8 cellular contexts compared by ENCODE assay signal in the genomic region with DNA sequence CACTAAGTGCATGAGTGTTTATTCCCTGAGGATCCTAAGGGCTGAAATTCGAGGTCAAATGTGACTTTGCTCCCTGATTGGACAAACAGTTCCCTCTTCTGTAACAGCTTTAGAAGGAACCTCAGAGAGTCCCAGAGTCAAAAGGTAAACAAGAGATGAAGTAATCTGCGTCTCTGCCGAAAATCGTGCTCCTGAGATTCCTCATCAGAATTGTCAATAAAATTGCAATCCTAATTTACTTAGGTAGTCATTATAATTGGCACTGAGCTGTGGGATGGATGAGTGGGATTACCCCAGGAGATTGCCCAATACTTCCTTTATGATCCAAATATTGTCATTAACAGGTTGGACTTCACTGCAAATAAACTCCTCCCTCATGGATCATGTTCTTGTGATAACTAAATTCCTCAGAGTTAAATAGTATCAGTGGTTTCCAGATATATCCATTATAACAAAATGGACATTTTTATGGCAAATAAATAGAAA. TPM values are rescaled to one million over a fixed set of nuclear protein-coding genes. Genes with fewer than 3 reads are reported as not detected.
DNase-seq lines count a peak whose midpoint lies in the region; ATAC-seq, FAIRE-seq and TF ChIP-seq lines count a peak whose summit lies in the region.

No MANE protein-coding gene starts in this region.

- TF ChIP-seq CTCF in AG09309 (IDR thresholded peaks at IDR 0.05; ENCODE audit: control insufficient read depth, insufficient read depth, low read depth, low read length, missing control alignments) (no peak), HFF-Myc (IDR thresholded peaks at IDR 0.05; ENCODE audit: low read depth, low read length, missing control alignments) (no peak), K562 (IDR thresholded peaks at IDR 0.05 in 2 of 3, conservative IDR thresholded peaks at IDR 0.05 in 1 of 3; ENCODE audit: insufficient read depth in 2 of 3, low read depth in 1 of 3, low read length in 3 of 3) (no peak), GM10266 (IDR thresholded peaks at IDR 0.05; ENCODE audit: control insufficient read depth, insufficient read depth, low read depth, missing control alignments) (no peak), GM10248 (IDR thresholded peaks at IDR 0.05; ENCODE audit: control extremely low read depth, extremely low read depth, low read depth, missing control alignments) (no peak)

- DNase-seq in AG09309 (ENCODE audit: low read depth) (no peak), HFF-Myc (ENCODE audit: extremely low read depth, low read depth) (no peak), K562 (ENCODE audit: extremely low read depth in 1 of 4, low spot score in 3 of 4) (peak in 2 of 4 experiments; percentile 20 to 31), GM10266 (ENCODE audit: extremely low spot score) (no peak), HuH-7.5 (ENCODE audit: low spot score) (no peak), GM10248 (ENCODE audit: extremely low spot score) (no peak), NCI-H1092 (lab: John Stamatoyannopoulos, UW) (no peak)

- H3K27me3 ChIP-seq in K562 (ENCODE audit: control insufficient read depth in 2 of 2, insufficient read depth in 2 of 2, low read length in 2 of 2): no peaks in the 10 kb centered on the region

- no peak for TF ChIP-seq RAD21 in K562 (CRISPR knock-in tag; conservative IDR thresholded peaks at IDR 0.05 in 1 of 2, IDR thresholded peaks at IDR 0.05 in 1 of 2)

- in situ Hi-C loops in K562 (cut with MboI): no loop called here

- 0% methylated on average over 4 of the region's 4 CpGs for WGBS in K562 (ENCODE audit: insufficient coverage, low coverage, missing lambda C conversion rate)
- WGBS in mesodermal cell (ENCODE audit: insufficient coverage in 2 of 2), 2 experiments: 14 to 34% methylated on average over 1 to 3 of the region's 4 CpGs

- POLR2A ChIA-PET in K562 (lab: Yijun Ruan, JAX) (interaction anchor here (1.0 to 1.3 kb wide), 3 partner anchors 8 to 20 kb away, joined by 3 to 6 read pairs (median 3); no protein-coding TSS in a partner anchor), GM10248 (lab: Yijun Ruan, JAX) (interaction anchor here (0.5 kb wide), 1 partner anchor 900 kb away, joined by 5 read pairs; no protein-coding TSS in a partner anchor)

- intact Hi-C loops in K562 (cut with micrococcal nuclease): no loop called here

- H3K4me1 ChIP-seq in K562 (replicated peaks in 1 of 2; ENCODE audit: control insufficient read depth in 2 of 2, insufficient read depth in 2 of 2, low read length in 2 of 2) (peaks cover 0 to 11% of the 10 kb centered on the region in 2 experiments; a peak in 2 of 5 replicates), mesodermal cell (ENCODE audit: control insufficient read depth, insufficient read depth, low read length, poor library complexity, severe bottlenecking) (peaks cover 7% of the 10 kb centered on the region)

- ATAC-seq in K562: peak; percentile 3; the same call in 2 of the 3 replicates

- TF ChIP-seq POLR2A in K562 (conservative IDR thresholded peaks at IDR 0.05): no peak

- peak overlapping the region; percentile 87 for H3K27ac ChIP-seq in K562 (ENCODE audit: extremely low read depth, low read depth, low read length)
- H3K27ac ChIP-seq in mesodermal cell (ENCODE audit: low read depth, low read length, severe bottlenecking): no peak overlapping the region

- H3K9me3 ChIP-seq in K562 (replicated peaks; ENCODE audit: control insufficient read depth, insufficient read depth, low read depth, low read length) (no peaks in the 10 kb centered on the region), mesodermal cell (ENCODE audit: control insufficient read depth, low read length) (peaks cover 6% of the 10 kb centered on the region)

- CTCF ChIA-PET in K562 (lab: Yijun Ruan, JAX; ENCODE audit: low intra/inter-chr PET ratio) (no interaction called here), GM10248 (lab: Yijun Ruan, JAX) (interaction anchor here (3.4 kb wide), 1 partner anchor 466 kb away, joined by 12 read pairs; no protein-coding TSS in a partner anchor)

- TF ChIP-seq EP300 in K562 (IDR thresholded peaks at IDR 0.05; ENCODE audit: low read length): no peak

- peak overlapping the region; percentile 98 for H2AFZ ChIP-seq in K562 (ENCODE audit: low read depth, low read length)

- peak overlapping the region; percentile 92 for H3K4me2 ChIP-seq in K562 (ENCODE audit: insufficient read depth, low read length)

- H3K36me3 ChIP-seq in K562 (ENCODE audit: control insufficient read depth, insufficient read depth, low read length) (peaks cover 9% of the 10 kb centered on the region; the same call in 2 of the 3 replicates), mesodermal cell (ENCODE audit: control insufficient read depth, insufficient read depth, low read length) (no peaks in the 10 kb centered on the region)

- 0 out of 2 replicates have a peak, but pooled peaks cover 6% of the 10 kb centered on the region for H4K20me1 ChIP-seq in K562 (replicated peaks; ENCODE audit: control insufficient read depth, insufficient read depth, low read length)

- no TSS peak for BruUV-seq in K562 (replicated peaks; lab: Mats Ljungman, UMichigan)

- H3K4me3 ChIP-seq in AG09309 (ENCODE audit: control insufficient read depth, low read depth, low read length) (peak overlapping the region; percentile 95), HFF-Myc (replicated peaks; ENCODE audit: low read depth, low read length) (peak overlapping the region; percentile 94), K562 (peak overlapping the region; percentile 91), mesodermal cell (ENCODE audit: extremely low read depth, insufficient read depth, low read length, poor library complexity, severe bottlenecking) (peak overlapping the region; percentile 99)

- peak overlapping the region in 1 of 2 experiments; percentile 86; a peak in 2 of 4 replicates for H3K9ac ChIP-seq in K562 (ENCODE audit: insufficient read depth in 1 of 2, low read depth in 2 of 2, low read length in 2 of 2)

- H3K79me2 ChIP-seq in K562 (ENCODE audit: control insufficient read depth, insufficient read depth, low read length): peaks cover 41% of the 10 kb centered on the region

- no peaks in the 10 kb centered on the region for H3K9me1 ChIP-seq in K562 (ENCODE audit: control insufficient read depth, insufficient read depth, low read length)

- peak; percentile 78 for FAIRE-seq in K562 (lab: Jason Lieb, UNC)

TF ChIP-seq in K562, 482 proteins besides CTCF, POLR2A, EP300 and RAD21 (continues in another document):
- TF ChIP-seq ADNP (tag; IDR thresholded peaks at IDR 0.05): no peak
- TF ChIP-seq NBN (IDR thresholded peaks at IDR 0.05; ENCODE audit: low read depth): no peak
- TF ChIP-seq ZNF695 (CRISPR knock-in tag; IDR thresholded peaks at IDR 0.05): no peak
- TF ChIP-seq CEBPG (CRISPR knock-in tag; IDR thresholded peaks at IDR 0.05): no peak
- peak; percentile 76 to 85 for TF ChIP-seq CEBPG (tag; conservative IDR thresholded peaks at IDR 0.05 in 1 of 2, IDR thresholded peaks at IDR 0.05 in 1 of 2)
- TF ChIP-seq ZNF584 (CRISPR knock-in tag; IDR thresholded peaks at IDR 0.05; ENCODE audit: low read depth): no peak
- peak; percentile 68 to 84 for TF ChIP-seq FOXK2 (conservative IDR thresholded peaks at IDR 0.05 in 1 of 2, IDR thresholded peaks at IDR 0.05 in 1 of 2; ENCODE audit: low read depth in 2 of 2)
- peak in 1 of 2 experiments; percentile 56; a peak in 1 of 4 replicates for TF ChIP-seq FOXA3 (CRISPR knock-in tag; conservative IDR thresholded peaks at IDR 0.05 in 1 of 2, IDR thresholded peaks at IDR 0.05 in 1 of 2)

RNA-seq across cellular contexts. Expression of gene SUCLG1, which starts 0.9 kb away (rescaled TPM):
- total RNA-seq in K562 (2011; cell fraction: chromatin; rRNA removed; ENCODE audit: low replicate concordance): 25.2 and 55.9 TPM in 2 replicates
- total RNA-seq in K562 (2011; cell fraction: nucleolus; rRNA removed): 17.0 and 31.5 TPM in 2 replicates
- 32.8 and 48.8 TPM in 2 replicates for total RNA-seq in K562 (2011; cell fraction: nucleoplasm; rRNA removed)
- 81.1 and 90.5 TPM in 2 replicates for total RNA-seq in K562 (2014; rRNA removed)
- 122 and 136 TPM in 2 replicates for total RNA-seq in K562 (2014; rRNA removed; fragmentation: Illumina TruSeq; extraction: Trizol)
- total RNA-seq in K562 (2015; rRNA removed; fragmentation: Illumina TruSeq; extraction: Trizol): 113 and 123 TPM in 2 replicates
- total RNA-seq in K562 (2021): 108 and 122 TPM in 2 replicates
- polyA plus RNA-seq in K562 (2011; rRNA removed): 64.2 and 112 TPM in 2 replicates
- polyA plus RNA-seq in K562 (2011; cell fraction: cytosol; rRNA removed): 36.6 and 56.1 TPM in 2 replicates
- 34.7 and 35.0 TPM in 2 replicates for polyA plus RNA-seq in K562 (2011; cell fraction: nucleus; rRNA removed)
- polyA plus RNA-seq in K562 (2012): 97.4 and 110 TPM in 2 replicates
- polyA plus RNA-seq in K562 (2014; fragmentation: Illumina TruSeq; extraction: Trizol): 108 and 114 TPM in 2 replicates
- 100 to 1,000 TPM; 261 to 325 TPM for polyA plus RNA-seq in K562 (2014; fragmentation: Nextera tagmentation; extraction: Ambion mirVana)
- polyA plus RNA-seq in K562 (2014; rRNA removed): 115 and 127 TPM in 2 replicates
- 34.6 and 43.1 TPM in 2 replicates for polyA minus RNA-seq in K562 (2011; rRNA and poly(A)+ RNA removed)
- 27.5 and 29.7 TPM in 2 replicates for polyA minus RNA-seq in K562 (2011; cell fraction: cytosol; rRNA and poly(A)+ RNA removed)
- polyA minus RNA-seq in K562 (2011; cell fraction: nucleus; rRNA and poly(A)+ RNA removed): 24.3 and 25.8 TPM in 2 replicates
- polyA plus RNA-seq in mesodermal cell (2013, experiment 1 of 2): 68.4 TPM
- 63.9 TPM for polyA plus RNA-seq in mesodermal cell (2013, experiment 2 of 2)

RNA-seq across cellular contexts. Expression of gene DNAH6, which starts 56.3 kb away (rescaled TPM):
- 0.05 and 0.07 TPM in 2 replicates for total RNA-seq in K562 (2011; cell fraction: chromatin; rRNA removed; ENCODE audit: low replicate concordance)
- not detected in 2 replicates for total RNA-seq in K562 (2011; cell fraction: nucleolus; rRNA removed)
- not detected in 2 replicates for total RNA-seq in K562 (2011; cell fraction: nucleoplasm; rRNA removed)
- total RNA-seq in K562 (2014; rRNA removed): 0.08 TPM in 1 of 2 replicates, not detected in the other
- total RNA-seq in K562 (2014; rRNA removed; fragmentation: Illumina TruSeq; extraction: Trizol): 0.04 TPM in 1 of 2 replicates, not detected in the other
- total RNA-seq in K562 (2015; rRNA removed; fragmentation: Illumina TruSeq; extraction: Trizol): not detected in 2 replicates
- 0.49 TPM in 1 of 2 replicates, not detected in the other for total RNA-seq in K562 (2021)
- 0.01 and 0.07 TPM in 2 replicates for polyA plus RNA-seq in K562 (2011; rRNA removed)
- polyA plus RNA-seq in K562 (2011; cell fraction: cytosol; rRNA removed): not detected in 2 replicates
- polyA plus RNA-seq in K562 (2011; cell fraction: nucleus; rRNA removed): 0.01 and 0.08 TPM in 2 replicates
- 0.01 and 0.07 TPM in 2 replicates for polyA plus RNA-seq in K562 (2012)
- 0.01 TPM in 1 of 2 replicates, not detected in the other for polyA plus RNA-seq in K562 (2014; fragmentation: Illumina TruSeq; extraction: Trizol)
- polyA plus RNA-seq in K562 (2014; fragmentation: Nextera tagmentation; extraction: Ambion mirVana): under 1 TPM in 1 of 2 experiments, not detected in 1; 0.01 TPM
- not detected in 2 replicates for polyA plus RNA-seq in K562 (2014; rRNA removed)
- 0.27 TPM in 1 of 2 replicates, not detected in the other for polyA minus RNA-seq in K562 (2011; rRNA and poly(A)+ RNA removed)
- polyA minus RNA-seq in K562 (2011; cell fraction: cytosol; rRNA and poly(A)+ RNA removed): not detected in 2 replicates
- 0.11 TPM in 1 of 2 replicates, not detected in the other for polyA minus RNA-seq in K562 (2011; cell fraction: nucleus; rRNA and poly(A)+ RNA removed)
- polyA plus RNA-seq in mesodermal cell (2013, experiment 1 of 2): 0.29 TPM
- polyA plus RNA-seq in mesodermal cell (2013, experiment 2 of 2): 0.40 TPM
